ENCODE assay signal across 2 cellular contexts in the genomic region with DNA sequence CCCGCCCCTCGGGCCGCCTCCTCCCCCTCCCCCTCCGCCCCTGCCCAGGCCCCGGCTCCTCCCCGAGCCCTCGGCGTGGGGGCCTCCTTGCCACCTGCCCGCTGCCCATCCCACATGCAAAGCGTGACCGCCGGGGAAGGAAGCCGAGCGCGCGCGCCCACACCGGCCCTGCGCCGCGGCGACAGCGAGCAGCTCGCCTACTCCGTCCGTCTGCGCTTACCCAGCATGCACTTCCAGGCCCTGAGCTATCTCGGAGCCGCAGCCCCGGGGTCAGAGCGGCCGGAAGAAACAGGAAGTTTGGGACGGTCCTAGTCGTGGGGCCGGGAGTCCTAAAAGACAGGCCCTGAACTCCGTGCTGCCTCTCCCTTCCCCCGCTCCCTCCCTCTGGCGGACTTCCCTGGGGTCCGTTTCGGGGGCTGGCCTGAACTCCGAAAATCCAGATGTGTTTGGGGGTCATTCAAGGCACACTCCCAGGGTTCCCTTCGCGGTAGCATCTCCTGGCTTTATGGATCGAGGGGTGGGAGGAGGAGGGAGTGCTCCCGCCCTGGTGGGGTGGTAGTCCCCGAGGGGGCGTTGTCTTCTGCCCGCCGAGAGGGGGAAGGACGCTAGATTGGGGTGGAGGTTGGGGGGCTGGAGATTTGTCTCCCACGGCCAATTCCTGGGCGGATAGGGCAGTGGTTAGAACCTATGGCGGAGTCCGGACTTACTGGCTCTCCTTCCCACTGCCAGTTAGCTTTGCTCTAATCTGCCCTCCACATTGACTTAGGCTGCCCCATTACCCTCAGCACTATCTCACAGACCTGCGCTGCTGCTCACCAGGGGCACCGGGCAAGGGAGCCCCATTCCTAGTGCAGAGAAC.
TF ChIP-seq lines count a peak whose summit lies in the region.

No MANE protein-coding gene starts in this region.

TF ChIP-seq in A549, 52 proteins besides CTCF, POLR2A, EP300 and RAD21 (continued from another document):
- TF ChIP-seq, protein P1, sequence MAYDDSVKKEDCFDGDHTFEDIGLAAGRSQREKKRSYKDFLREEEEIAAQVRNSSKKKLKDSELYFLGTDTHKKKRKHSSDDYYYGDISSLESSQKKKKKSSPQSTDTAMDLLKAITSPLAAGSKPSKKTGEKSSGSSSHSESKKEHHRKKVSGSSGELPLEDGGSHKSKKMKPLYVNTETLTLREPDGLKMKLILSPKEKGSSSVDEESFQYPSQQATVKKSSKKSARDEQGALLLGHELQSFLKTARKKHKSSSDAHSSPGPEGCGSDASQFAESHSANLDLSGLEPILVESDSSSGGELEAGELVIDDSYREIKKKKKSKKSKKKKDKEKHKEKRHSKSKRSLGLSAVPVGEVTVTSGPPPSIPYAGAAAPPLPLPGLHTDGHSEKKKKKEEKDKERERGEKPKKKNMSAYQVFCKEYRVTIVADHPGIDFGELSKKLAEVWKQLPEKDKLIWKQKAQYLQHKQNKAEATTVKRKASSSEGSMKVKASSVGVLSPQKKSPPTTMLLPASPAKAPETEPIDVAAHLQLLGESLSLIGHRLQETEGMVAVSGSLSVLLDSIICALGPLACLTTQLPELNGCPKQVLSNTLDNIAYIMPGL (CRISPR knock-in tag; IDR thresholded peaks at IDR 0.05; ENCODE audit: borderline replicate concordance): no peak
- TF ChIP-seq, protein P2, sequence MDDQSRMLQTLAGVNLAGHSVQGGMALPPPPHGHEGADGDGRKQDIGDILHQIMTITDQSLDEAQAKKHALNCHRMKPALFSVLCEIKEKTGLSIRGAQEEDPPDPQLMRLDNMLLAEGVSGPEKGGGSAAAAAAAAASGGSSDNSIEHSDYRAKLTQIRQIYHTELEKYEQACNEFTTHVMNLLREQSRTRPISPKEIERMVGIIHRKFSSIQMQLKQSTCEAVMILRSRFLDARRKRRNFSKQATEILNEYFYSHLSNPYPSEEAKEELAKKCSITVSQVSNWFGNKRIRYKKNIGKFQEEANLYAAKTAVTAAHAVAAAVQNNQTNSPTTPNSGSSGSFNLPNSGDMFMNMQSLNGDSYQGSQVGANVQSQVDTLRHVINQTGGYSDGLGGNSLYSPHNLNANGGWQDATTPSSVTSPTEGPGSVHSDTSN (IDR thresholded peaks at IDR 0.05): no peak
- TF ChIP-seq, protein P3, sequence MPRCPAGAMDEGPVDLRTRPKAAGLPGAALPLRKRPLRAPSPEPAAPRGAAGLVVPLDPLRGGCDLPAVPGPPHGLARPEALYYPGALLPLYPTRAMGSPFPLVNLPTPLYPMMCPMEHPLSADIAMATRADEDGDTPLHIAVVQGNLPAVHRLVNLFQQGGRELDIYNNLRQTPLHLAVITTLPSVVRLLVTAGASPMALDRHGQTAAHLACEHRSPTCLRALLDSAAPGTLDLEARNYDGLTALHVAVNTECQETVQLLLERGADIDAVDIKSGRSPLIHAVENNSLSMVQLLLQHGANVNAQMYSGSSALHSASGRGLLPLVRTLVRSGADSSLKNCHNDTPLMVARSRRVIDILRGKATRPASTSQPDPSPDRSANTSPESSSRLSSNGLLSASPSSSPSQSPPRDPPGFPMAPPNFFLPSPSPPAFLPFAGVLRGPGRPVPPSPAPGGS (IDR thresholded peaks at IDR 0.05): peak; percentile 49; the same call in 1 of the 3 replicates
- TF ChIP-seq, protein P4, sequence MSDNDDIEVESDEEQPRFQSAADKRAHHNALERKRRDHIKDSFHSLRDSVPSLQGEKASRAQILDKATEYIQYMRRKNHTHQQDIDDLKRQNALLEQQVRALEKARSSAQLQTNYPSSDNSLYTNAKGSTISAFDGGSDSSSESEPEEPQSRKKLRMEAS (IDR thresholded peaks at IDR 0.05): peak; percentile 81

TF ChIP-seq in WTC11, 78 proteins besides CTCF, POLR2A, EP300 and RAD21 (continued from another document):
- TF ChIP-seq, protein P5, sequence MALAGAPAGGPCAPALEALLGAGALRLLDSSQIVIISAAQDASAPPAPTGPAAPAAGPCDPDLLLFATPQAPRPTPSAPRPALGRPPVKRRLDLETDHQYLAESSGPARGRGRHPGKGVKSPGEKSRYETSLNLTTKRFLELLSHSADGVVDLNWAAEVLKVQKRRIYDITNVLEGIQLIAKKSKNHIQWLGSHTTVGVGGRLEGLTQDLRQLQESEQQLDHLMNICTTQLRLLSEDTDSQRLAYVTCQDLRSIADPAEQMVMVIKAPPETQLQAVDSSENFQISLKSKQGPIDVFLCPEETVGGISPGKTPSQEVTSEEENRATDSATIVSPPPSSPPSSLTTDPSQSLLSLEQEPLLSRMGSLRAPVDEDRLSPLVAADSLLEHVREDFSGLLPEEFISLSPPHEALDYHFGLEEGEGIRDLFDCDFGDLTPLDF (CRISPR knock-in tag; IDR thresholded peaks at IDR 0.05): no peak
- TF ChIP-seq, protein P6, sequence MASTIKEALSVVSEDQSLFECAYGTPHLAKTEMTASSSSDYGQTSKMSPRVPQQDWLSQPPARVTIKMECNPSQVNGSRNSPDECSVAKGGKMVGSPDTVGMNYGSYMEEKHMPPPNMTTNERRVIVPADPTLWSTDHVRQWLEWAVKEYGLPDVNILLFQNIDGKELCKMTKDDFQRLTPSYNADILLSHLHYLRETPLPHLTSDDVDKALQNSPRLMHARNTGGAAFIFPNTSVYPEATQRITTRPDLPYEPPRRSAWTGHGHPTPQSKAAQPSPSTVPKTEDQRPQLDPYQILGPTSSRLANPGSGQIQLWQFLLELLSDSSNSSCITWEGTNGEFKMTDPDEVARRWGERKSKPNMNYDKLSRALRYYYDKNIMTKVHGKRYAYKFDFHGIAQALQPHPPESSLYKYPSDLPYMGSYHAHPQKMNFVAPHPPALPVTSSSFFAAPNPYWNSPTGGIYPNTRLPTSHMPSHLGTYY (CRISPR knock-in tag; IDR thresholded peaks at IDR 0.05): no peak
- TF ChIP-seq ZNF121 (CRISPR knock-in tag; IDR thresholded peaks at IDR 0.05) (0 out of 2 replicates have a peak, but pooled peaks have one; percentile 10), ZNF263 (CRISPR knock-in tag; IDR thresholded peaks at IDR 0.05; ENCODE audit: low read depth) (peak; percentile 79)
- TF ChIP-seq, protein P4 (CRISPR knock-in tag; IDR thresholded peaks at IDR 0.05): peak; percentile 47; the same call in 1 of the 2 replicates
